ENCODE assay signal across 29 cellular contexts in the genomic region with DNA sequence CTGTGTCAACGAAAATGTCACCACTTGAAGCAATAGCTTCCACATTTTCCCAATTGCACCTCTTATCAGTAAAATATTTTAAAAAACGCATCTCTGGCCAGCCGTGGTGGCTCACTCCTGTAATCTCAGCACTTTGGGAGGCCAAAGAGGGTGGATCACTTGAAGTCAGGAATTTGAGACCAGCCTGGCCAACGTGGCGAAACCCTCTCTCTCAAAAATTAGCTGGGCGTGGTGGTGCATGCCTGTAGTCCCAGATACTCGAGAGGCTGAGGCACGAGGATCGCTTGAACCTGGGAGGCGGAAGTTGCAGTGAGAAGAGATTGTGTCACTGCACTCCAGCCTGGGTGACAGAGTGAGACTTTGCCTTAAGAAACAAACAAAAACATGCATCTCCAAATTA.
DNase-seq lines count a peak whose midpoint lies in the region; ATAC-seq lines count a peak whose summit lies in the region.
"Had no signal": no experiment of that assay in that cellular context is flagged by ENCODE, and none has a peak within 500 bp of the region (broad histone marks: within the 10 kb centered on the region; RNA-seq: fewer than 3 reads in every experiment).

No MANE protein-coding gene starts in this region.

- no peaks in the 10 kb centered on the region for H3K79me2 ChIP-seq in trophoblast cell (ENCODE audit: control insufficient read depth, insufficient read depth, low read length, poor library complexity)

- no peak overlapping the region for H4K12ac ChIP-seq in trophoblast cell (ENCODE audit: low read depth, low read length)

- no peak for ATAC-seq in T-helper 17 cell
- ATAC-seq: A549; CD8-positive, alpha-beta T cell had no signal

- no peaks in the 10 kb centered on the region for H3K79me1 ChIP-seq in trophoblast cell (ENCODE audit: low read length)

- H3K36me3 Mint-ChIP-seq in T-helper 17 cell (ENCODE audit: low read depth): no peaks in the 10 kb centered on the region
- H3K36me3 Mint-ChIP-seq: CD14-positive monocyte; CD4-positive, CD25-positive, alpha-beta regulatory T cell; CD8-positive, alpha-beta T cell had no signal

- no peak overlapping the region for H4K8ac ChIP-seq in trophoblast cell (ENCODE audit: low read depth, low read length)

- no peaks in the 10 kb centered on the region for H3K4me1 ChIP-seq in trophoblast cell (ENCODE audit: control insufficient read depth in 1 of 2, insufficient read depth in 2 of 2, low read length in 2 of 2)
- H3K4me1 ChIP-seq: A549; BLaER1; BLaER1 treated with 17β-estradiol and CSF1 and Interleukin-3, amounts not matched to agents 10 nM and 100 nM had no signal

- H2BK12ac ChIP-seq in trophoblast cell (ENCODE audit: low read length): no peak overlapping the region

- H3K18ac ChIP-seq in trophoblast cell (ENCODE audit: low read length): no peak overlapping the region

- no peak overlapping the region for H2AK5ac ChIP-seq in trophoblast cell (ENCODE audit: low read length)

- H3K9me3 ChIP-seq in trophoblast cell (ENCODE audit: insufficient read depth, low read depth, low read length) (peaks cover 3% of the 10 kb centered on the region), T-helper 17 cell (ENCODE audit: control insufficient read depth, low read length, poor library complexity, severe bottlenecking) (no peaks in the 10 kb centered on the region)
- H3K9me3 ChIP-seq: A549 had no signal

- H3K36me3 ChIP-seq in trophoblast cell (ENCODE audit: control insufficient read depth in 1 of 2, insufficient read depth in 2 of 2, low read length in 2 of 2): no peaks in the 10 kb centered on the region
- H3K36me3 ChIP-seq: BE2C; BLaER1; BLaER1 treated with 17β-estradiol and CSF1 and Interleukin-3, amounts not matched to agents 10 nM and 100 nM had no signal

- H3K27me3 ChIP-seq in trophoblast cell (ENCODE audit: insufficient read depth, low read length): no peaks in the 10 kb centered on the region
- H3K27me3 ChIP-seq: BE2C; BLaER1; BLaER1 treated with 17β-estradiol and CSF1 and Interleukin-3, amounts not matched to agents 10 nM and 100 nM had no signal

- H3K27me3 Mint-ChIP-seq in T-helper 17 cell: peaks cover 12% of the 10 kb centered on the region

- H3K4me2 ChIP-seq in trophoblast cell (ENCODE audit: low read length): no peak overlapping the region
- H3K4me2 ChIP-seq: A549; BLaER1; BLaER1 treated with 17β-estradiol and CSF1 and Interleukin-3, amounts not matched to agents 10 nM and 100 nM had no signal

- H3K27ac Mint-ChIP-seq in T-helper 17 cell: no peak overlapping the region
- H3K27ac Mint-ChIP-seq: B cell; CD14-positive monocyte; CD4-positive, alpha-beta memory T cell; CD4-positive, alpha-beta T cell; CD4-positive, CD25-positive, alpha-beta regulatory T cell; CD8-positive, alpha-beta memory T cell; CD8-positive, alpha-beta T cell had no signal

- DNase-seq in trophoblast cell (peak; percentile 73 to 83), T-helper 17 cell (no peak)
- DNase-seq: 8988T; ACHN; AML-193; BE2C; C1 segment of cervical spinal cord; Caco-2; Calu3; CD4-positive, alpha-beta memory T cell; CD4-positive, alpha-beta T cell; CD4-positive, CD25-positive, alpha-beta regulatory T cell; CD8-positive, alpha-beta memory T cell; CD8-positive, alpha-beta T cell; COR-L47; DMS 273 treated with DMSO at 0.1 percent for 48 hours; DMS153; DMS53; DMS79; DMS79 treated with DMSO at 0.1 percent for 48 hours; DND-41; EL had no signal

- WGBS in trophoblast cell (ENCODE audit: extremely low coverage, insufficient coverage, insufficient read length): no CpG with 5 or more reads among the region's 10 CpGs

- no peak overlapping the region for H2BK5ac ChIP-seq in trophoblast cell (ENCODE audit: low read depth, low read length, poor library complexity)

- no peak overlapping the region for H4K91ac ChIP-seq in trophoblast cell (ENCODE audit: low read depth, low read length)

- no peak overlapping the region for H3K4me3 ChIP-seq in trophoblast cell (ENCODE audit: low read depth, low read length)
- H3K4me3 ChIP-seq: A549; BLaER1; BLaER1 treated with 17β-estradiol and CSF1 and Interleukin-3, amounts not matched to agents 10 nM and 100 nM had no signal

- H2BK120ac ChIP-seq in trophoblast cell (ENCODE audit: insufficient read depth, low read length, poor library complexity): no peak overlapping the region

- H3K9ac ChIP-seq in trophoblast cell (ENCODE audit: low read length): no peak overlapping the region
- H3K9ac ChIP-seq: BLaER1; BLaER1 treated with 17β-estradiol and CSF1 and Interleukin-3, amounts not matched to agents 10 nM and 100 nM had no signal

- H3K4me1 Mint-ChIP-seq in T-helper 17 cell: no peaks in the 10 kb centered on the region
- H3K4me1 Mint-ChIP-seq: B cell; CD14-positive monocyte; CD4-positive, alpha-beta memory T cell; CD4-positive, CD25-positive, alpha-beta regulatory T cell; CD8-positive, alpha-beta memory T cell had no signal

- H3K4me3 Mint-ChIP-seq in T-helper 17 cell: no peak overlapping the region
- H3K4me3 Mint-ChIP-seq: B cell; CD14-positive monocyte; CD4-positive, alpha-beta memory T cell; CD4-positive, alpha-beta T cell; CD4-positive, CD25-positive, alpha-beta regulatory T cell; CD8-positive, alpha-beta memory T cell; CD8-positive, alpha-beta T cell had no signal

- no peak overlapping the region for H3K4ac ChIP-seq in trophoblast cell (ENCODE audit: low read depth, low read length)

- H2AFZ ChIP-seq in trophoblast cell (ENCODE audit: insufficient read depth, low read length, poor library complexity): no peak overlapping the region

- H3K27ac ChIP-seq in trophoblast cell (ENCODE audit: low read depth, low read length): no peak overlapping the region
- H3K27ac ChIP-seq: 22Rv1; A549; BLaER1; BLaER1 treated with 17β-estradiol and CSF1 and Interleukin-3, amounts not matched to agents 10 nM and 100 nM; C4-2B had no signal

- H3K14ac ChIP-seq in trophoblast cell (ENCODE audit: low read length): no peak overlapping the region

- no peak overlapping the region for H3K23ac ChIP-seq in trophoblast cell (ENCODE audit: low read length)

Comparison
In these comparisons a context has a peak if more than half of its experiments do, and no peak if none do; other contexts are left out.
1. DNase-seq: peak in trophoblast cell (2 of 2); none in T-helper 17 cell (0 of 3).